In genomic region chr3:46098319-46098761, GRCh38 we compare ENCODE assay signal across 8 cellular contexts.
DNase-seq lines count a peak whose midpoint lies in the region; ATAC-seq and TF ChIP-seq lines count a peak whose summit lies in the region.

No MANE protein-coding gene starts in this region.

- H3K27ac ChIP-seq in tibial artery, result no peak overlapping the region

- H3K4me1 ChIP-seq in tibial artery, result peaks cover 0 to 7% (median 0%) of the 10 kb centered on the region in 4 donors

- no peak overlapping the region for H3K4me3 ChIP-seq in Jurkat, Clone E6-1 (ENCODE audit: low read length)
- no peak overlapping the region for H3K4me3 ChIP-seq in tibial artery

- DNase-seq in AG08395 (ENCODE audit: low spot score) (peak; percentile 61), activated T-helper 1 cell treated with Interleukin-2 at 50 U/mL for 16 hours (ENCODE audit: low read depth) (peak; percentile 11), iris pigment epithelial cell (ENCODE audit: low read depth) (peak; percentile 91), tibial artery (peak; percentile 74 to 82), NCI-H146 (lab: John Stamatoyannopoulos, UW) (no peak), posterior cingulate gyrus (no peak)
- peak; percentile 96 for DNase-seq in Jurkat, Clone E6-1 (ENCODE audit: low read depth, low spot score)

- intact Hi-C loops in tibial artery (cut with DNase I; ENCODE audit: low total_unique reads) (no loop called here), posterior cingulate gyrus (cut with DNase I) (no loop called here)

- H3K36me3 ChIP-seq in tibial artery, result no peaks in the 10 kb centered on the region

- ATAC-seq in GM19395 (IDR thresholded peaks at IDR 0.05; ENCODE audit: unreplicated experiment), result peak; percentile 72

- no peaks in the 10 kb centered on the region for H3K9me3 ChIP-seq in tibial artery

- H3K27me3 ChIP-seq in tibial artery, result no peaks in the 10 kb centered on the region

- no peak for TF ChIP-seq CTCF in tibial artery (IDR thresholded peaks at IDR 0.05)

Comparison
In these comparisons a context has a peak if more than half of its experiments do, and no peak if none do; other contexts are left out.
1. DNase-seq: peak in AG08395 (single experiment), Jurkat, Clone E6-1 (single experiment), activated T-helper 1 cell treated with Interleukin-2 at 50 U/mL for 16 hours (single experiment), iris pigment epithelial cell (single experiment) and tibial artery (2 of 2); none in NCI-H146 (single experiment) and posterior cingulate gyrus (0 of 10).